7 cellular contexts compared by ENCODE assay signal in the genomic region with DNA sequence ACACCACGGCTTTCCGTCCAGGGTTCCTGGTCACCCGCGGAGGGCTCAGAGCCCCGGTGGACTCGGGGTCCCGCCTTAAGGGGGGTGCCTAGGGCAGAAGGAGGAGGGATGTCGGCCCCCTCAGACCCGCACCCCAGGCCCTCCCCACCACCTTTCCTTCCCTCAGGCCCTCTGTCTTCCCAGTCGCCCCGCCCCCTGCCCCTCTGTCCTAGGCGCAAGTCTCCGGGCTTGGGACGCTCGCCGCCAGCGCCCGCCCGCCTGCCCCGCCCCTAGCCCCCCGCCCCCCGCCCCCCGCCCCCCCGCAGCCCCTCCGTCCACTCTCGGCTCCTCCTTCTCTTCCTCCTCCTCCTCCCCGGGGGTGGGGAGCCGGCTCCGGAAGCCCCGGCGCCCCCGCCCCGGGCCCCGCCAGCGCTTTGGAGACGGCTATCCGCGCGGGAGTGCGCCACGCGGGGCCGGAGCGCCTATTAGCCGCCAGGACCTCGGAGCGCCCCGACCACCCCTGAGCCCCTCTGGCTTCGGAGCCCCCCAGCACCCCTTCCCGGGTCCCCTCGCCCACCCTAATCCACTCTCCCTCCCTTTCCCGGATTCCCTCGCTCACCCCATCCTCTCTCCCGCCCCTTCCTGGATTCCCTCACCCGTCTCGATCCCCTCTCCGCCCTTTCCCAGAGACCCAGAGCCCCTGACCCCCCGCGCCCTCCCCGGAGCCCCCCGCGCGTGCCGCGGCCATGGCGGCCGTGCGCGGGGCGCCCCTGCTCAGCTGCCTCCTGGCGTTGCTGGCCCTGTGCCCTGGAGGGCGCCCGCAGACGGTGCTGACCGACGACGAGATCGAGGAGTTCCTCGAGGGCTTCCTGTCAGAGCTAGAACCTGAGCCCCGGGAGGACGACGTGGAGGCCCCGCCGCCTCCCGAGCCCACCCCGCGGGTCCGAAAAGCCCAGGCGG. TPM values are rescaled to one million over a fixed set of nuclear protein-coding genes. Genes with fewer than 3 reads are reported as not detected.
DNase-seq lines count a peak whose midpoint lies in the region; ATAC-seq and TF ChIP-seq lines count a peak whose summit lies in the region.

A gene (plus strand): TSS at position 405 of the 939 bp plus-strand sequence. CDS start 321 bp downstream, at position 726.

- no peaks in the 10 kb centered on the region for H3K79me2 ChIP-seq in fibroblast of lung (ENCODE audit: control insufficient read depth, insufficient read depth, low read length)

- no peaks in the 10 kb centered on the region for H3K9me3 Mint-ChIP-seq in natural killer cell treated with Interleukin-12 subunit alpha and Interleukin-12 subunit beta and Interleukin-15 and Interleukin-18, amount 100 ng/mL, for 72 hours

- H3K4me2 ChIP-seq in fibroblast of lung (ENCODE audit: extremely low read depth, insufficient read depth, low read length): peak within 1 kb of the TSS; percentile 81

- no peak within 1 kb of the TSS for H2AFZ ChIP-seq in fibroblast of lung (ENCODE audit: low read length)

- H3K9me3 ChIP-seq in WERI-Rb-1 (ENCODE audit: severe bottlenecking) (no peaks in the 10 kb centered on the region), fibroblast of lung (ENCODE audit: control insufficient read depth, insufficient read depth, low read depth, low read length) (no peaks in the 10 kb centered on the region)

- peak within 1 kb of the TSS; percentile 68 for H3K9ac ChIP-seq in fibroblast of lung (ENCODE audit: insufficient read depth, low read length)

- H3K36me3 ChIP-seq in WERI-Rb-1 (peaks cover 21% of the 10 kb centered on the region), fibroblast of lung (ENCODE audit: control insufficient read depth, insufficient read depth, low read length) (peaks cover 5% of the 10 kb centered on the region)

- H3K27ac ChIP-seq in WERI-Rb-1 (peak within 1 kb of the TSS; percentile 63), fibroblast of lung (ENCODE audit: insufficient read depth, low read length) (peak within 1 kb of the TSS; percentile 63)

- H3K4me3 Mint-ChIP-seq in natural killer cell treated with Interleukin-12 subunit alpha and Interleukin-12 subunit beta and Interleukin-15 and Interleukin-18, amount 100 ng/mL, for 72 hours: peak within 1 kb of the TSS; percentile 76

- peaks cover 10 to 16% of the 10 kb centered on the region in 2 donors for H3K4me1 Mint-ChIP-seq in natural killer cell treated with Interleukin-12 subunit alpha and Interleukin-12 subunit beta and Interleukin-15 and Interleukin-18, amount 100 ng/mL, for 72 hours (ENCODE audit: low read depth in 2 of 2)

- TF ChIP-seq CTCF in HFF-Myc (IDR thresholded peaks at IDR 0.05; ENCODE audit: low read depth, low read length, missing control alignments) (no peak), WERI-Rb-1 (IDR thresholded peaks at IDR 0.05; ENCODE audit: low read depth, low read length) (peak; percentile 28; the same call in 1 of the 2 replicates), fibroblast of lung (conservative IDR thresholded peaks at IDR 0.05 in 1 of 2, IDR thresholded peaks at IDR 0.05 in 1 of 2; ENCODE audit: low read depth in 1 of 2, low read length in 2 of 2) (no peak)

- H3K4me3 ChIP-seq in HFF-Myc (replicated peaks; ENCODE audit: low read depth, low read length): peak within 1 kb of the TSS; percentile 55
- peak within 1 kb of the TSS; percentile 46 for H3K4me3 ChIP-seq in WERI-Rb-1 (ENCODE audit: low read depth, low read length)
- peak within 1 kb of the TSS; percentile 35 to 87 (median 54) for H3K4me3 ChIP-seq in fibroblast of lung (replicated peaks in 1 of 4; ENCODE audit: control extremely low read depth in 1 of 4, insufficient read depth in 1 of 4, low read depth in 3 of 4, low read length in 4 of 4)

- H3K27me3 ChIP-seq in WERI-Rb-1 (ENCODE audit: insufficient read depth, low read depth, severe bottlenecking) (no peaks in the 10 kb centered on the region), fibroblast of lung (ENCODE audit: control insufficient read depth, insufficient read depth, low read length) (no peaks in the 10 kb centered on the region)

- no peaks in the 10 kb centered on the region for H3K36me3 Mint-ChIP-seq in natural killer cell treated with Interleukin-12 subunit alpha and Interleukin-12 subunit beta and Interleukin-15 and Interleukin-18, amount 100 ng/mL, for 72 hours

- ATAC-seq in natural killer cell treated with Interleukin-12 subunit alpha and Interleukin-12 subunit beta and Interleukin-15 and Interleukin-18, amount 100 ng/mL, for 72 hours: peak; percentile 54 to 66
- no peak for ATAC-seq in GM21447 (IDR thresholded peaks at IDR 0.05; ENCODE audit: unreplicated experiment)

- H3K27me3 Mint-ChIP-seq in natural killer cell treated with Interleukin-12 subunit alpha and Interleukin-12 subunit beta and Interleukin-15 and Interleukin-18, amount 100 ng/mL, for 72 hours: peaks cover 11 to 20% of the 10 kb centered on the region in 2 donors

- peak within 1 kb of the TSS in 1 of 2 donors; percentile 47 for H3K27ac Mint-ChIP-seq in natural killer cell treated with Interleukin-12 subunit alpha and Interleukin-12 subunit beta and Interleukin-15 and Interleukin-18, amount 100 ng/mL, for 72 hours

- H3K4me1 ChIP-seq in fibroblast of lung (ENCODE audit: control insufficient read depth, extremely low read depth, insufficient read depth, low read length): peaks cover 31% of the 10 kb centered on the region

- H4K20me1 ChIP-seq in fibroblast of lung (ENCODE audit: control insufficient read depth, extremely low read depth, insufficient read depth, low read length): no peaks in the 10 kb centered on the region

- DNase-seq in HFF-Myc (ENCODE audit: extremely low read depth, low read depth) (no peak), WERI-Rb-1 (peak; percentile 63), fibroblast of lung (ENCODE audit: low read depth in 2 of 2) (peak in 1 of 2 donors; percentile 46), NCI-H187 treated with DMSO at 0.1 percent for 48 hours (lab: John Stamatoyannopoulos, UW) (no peak)
- no peak for DNase-seq in natural killer cell treated with Interleukin-12 subunit alpha and Interleukin-12 subunit beta and Interleukin-15 and Interleukin-18, amount 100 ng/mL, for 72 hours (ENCODE audit: low spot score)
- no peak for DNase-seq in central memory CD4-positive, alpha-beta T cell

RNA-seq across cellular contexts. Expression of the gene that starts here (rescaled TPM):
- 116 and 133 TPM in 2 replicates for total RNA-seq in fibroblast of lung
- 24.1 and 44.4 TPM in 2 replicates for polyA plus RNA-seq in fibroblast of lung
- 72.1 and 157 TPM in 2 replicates for polyA plus RNA-seq in fibroblast of lung (2012)
- polyA minus RNA-seq in fibroblast of lung (ENCODE audit: low replicate concordance): 93.3 and 303 TPM in 2 replicates
- total RNA-seq in natural killer cell treated with Interleukin-12 subunit alpha and Interleukin-12 subunit beta and Interleukin-15 and Interleukin-18, amount 100 ng/mL, for 72 hours: 1 to 10 TPM; 1.0 to 2.4 TPM

Comparison
In these comparisons a context has a peak if more than half of its experiments do, and no peak if none do; other contexts are left out.
1. RNA of the gene that starts here (total RNA-seq): 116 to 133 TPM in fibroblast of lung; 1.0 to 2.4 TPM in natural killer cell treated with Interleukin-12 subunit alpha and Interleukin-12 subunit beta and Interleukin-15 and Interleukin-18, amount 100 ng/mL, for 72 hours; every median in the first group is over 10 times any median in the second.
2. Peak in every context shown above with its lines, with median percentiles within 50 percentile points of each other: H3K4me3 ChIP-seq.